27 cellular contexts compared by ENCODE assay signal in the genomic region with DNA sequence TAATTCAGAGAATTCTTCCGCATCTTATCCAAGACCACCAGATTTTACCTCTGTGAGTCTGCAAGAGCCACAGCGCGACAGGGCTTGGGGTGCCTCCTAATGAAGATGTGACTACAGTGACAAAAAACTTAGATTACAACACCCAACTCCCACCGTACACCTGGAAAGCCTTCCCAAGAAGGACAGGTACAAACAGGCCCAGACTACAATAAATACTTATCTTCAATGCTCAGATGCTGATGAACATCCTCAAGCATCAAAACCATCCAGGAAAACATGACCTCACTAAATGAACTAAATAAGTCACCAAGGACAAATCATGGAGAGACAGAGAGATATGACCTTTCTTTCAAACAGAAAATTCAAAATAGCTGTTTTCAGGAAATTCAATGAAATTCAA. TPM values are rescaled to one million over a fixed set of nuclear protein-coding genes. Genes with fewer than 3 reads are reported as not detected.
DNase-seq lines count a peak whose midpoint lies in the region; ATAC-seq and TF ChIP-seq lines count a peak whose summit lies in the region.
"Had no signal": no experiment of that assay in that cellular context is flagged by ENCODE, and none has a peak within 500 bp of the region (broad histone marks: within the 10 kb centered on the region; RNA-seq: fewer than 3 reads in every experiment).

No MANE protein-coding gene starts in this region.

- no peaks in the 10 kb centered on the region for H3K36me3 ChIP-seq in IMR-90 (ENCODE audit: control insufficient read depth, insufficient read depth, low read length)
- H3K36me3 ChIP-seq in hepatocyte (replicated peaks; ENCODE audit: insufficient read depth, low read depth), result no peaks in the 10 kb centered on the region
- H3K36me3 ChIP-seq in gastrocnemius medialis, result no peaks in the 10 kb centered on the region
- H3K36me3 ChIP-seq: MG63 had no signal

- TF ChIP-seq POLR2A in IMR-90 (IDR thresholded peaks at IDR 0.05; ENCODE audit: low read depth, low read length) (no peak), gastrocnemius medialis (IDR thresholded peaks at IDR 0.05) (no peak)

- ATAC-seq in IMR-90 (ENCODE audit: low read depth) (no peak), gastrocnemius medialis (no peak), left colon (no peak), GM18867 (IDR thresholded peaks at IDR 0.05; ENCODE audit: unreplicated experiment) (no peak)
- ATAC-seq: GM12878 had no signal

- peak overlapping the region; percentile 95 for H4K91ac ChIP-seq in IMR-90 (ENCODE audit: insufficient read depth, low read depth, low read length)

- H3K4ac ChIP-seq in IMR-90 (ENCODE audit: low read depth, low read length), result peak overlapping the region; percentile 96; the same call in 1 of the 2 replicates

- no peaks in the 10 kb centered on the region for H3K79me2 ChIP-seq in hepatocyte

- H2BK5ac ChIP-seq in IMR-90 (ENCODE audit: low read depth, low read length, poor library complexity, severe bottlenecking), result no peak overlapping the region

- peaks cover 15% of the 10 kb centered on the region for H3K9me1 ChIP-seq in IMR-90 (ENCODE audit: insufficient read depth, low read length)

- BruUV-seq in IMR-90 (replicated peaks; lab: Mats Ljungman, UMichigan), result no TSS peak

- DNase-seq in IMR-90 (no peak), hepatocyte (ENCODE audit: low spot score) (no peak), gastrocnemius medialis (no peak), left colon (no peak)
- no peak for DNase-seq in stimulated activated CD4-positive, alpha-beta T cell treated with anti-CD3 and anti-CD28 coated beads, Interleukin-4, amount 100 ng/mL, for 4 hours
- DNase-seq: C1 segment of cervical spinal cord; CD4-positive, alpha-beta memory T cell; COR-L47; DMS79; EL; GDM1; H9; MG63; NCI-H1105 treated with DMSO at 0.1 percent for 48 hours; NCI-H146; NCI-H1930; NCI-H446; NCI-H526; NCI-H82; NK-92 treated with Interleukin-12 subunit alpha and Interleukin-12 subunit beta, amount 100 ng/mL, for 24 hours; PC-3; Right ventricle myocardium superior had no signal

- 100% methylated on average over 2 of the region's 4 CpGs; no CpG with 5 or more reads in 1 of the 2 experiments for WGBS in IMR-90 (ENCODE audit: extremely low coverage in 2 of 2, insufficient read length in 1 of 2), 2 experiments
- 93% methylated on average over 4 of the region's 4 CpGs for whole genome bisulfite sequencing in hepatocyte (ENCODE audit: low lambda C conversion rate, missing lambda C conversion rate)

- H3K27ac Mint-ChIP-seq in dendritic cell treated with granulocyte-macrophage colony-stimulating factor and Interleukin-4, amounts not matched to agents 40 ng/mL and 50 ng/mL, for 4 days, result peak overlapping the region; percentile 93
- H3K27ac Mint-ChIP-seq: CD4-positive, alpha-beta memory T cell had no signal

- TF ChIP-seq CTCF in IMR-90 (conservative IDR thresholded peaks at IDR 0.05; ENCODE audit: low read depth, low read length) (no peak), hepatocyte (IDR thresholded peaks at IDR 0.05; ENCODE audit: poor library complexity) (no peak), gastrocnemius medialis (IDR thresholded peaks at IDR 0.05 in 4 of 5, conservative IDR thresholded peaks at IDR 0.05 in 1 of 5) (no peak)

- no peaks in the 10 kb centered on the region for H3K9me3 ChIP-seq in IMR-90 (ENCODE audit: control insufficient read depth, insufficient read depth, low read length)
- H3K9me3 ChIP-seq in hepatocyte (ENCODE audit: low read depth), result no peaks in the 10 kb centered on the region
- no peaks in the 10 kb centered on the region for H3K9me3 ChIP-seq in gastrocnemius medialis

- H2AFZ ChIP-seq in IMR-90 (replicated peaks; ENCODE audit: low read length, poor library complexity), result no peak overlapping the region
- H2AFZ ChIP-seq in hepatocyte, result no peak overlapping the region

- no peak overlapping the region for H2AK9ac ChIP-seq in IMR-90 (replicated peaks; ENCODE audit: low read depth, low read length, poor library complexity)

- dilution Hi-C loops in IMR-90 (cut with HindIII; ENCODE audit: low sequenced_read_pairs, unreplicated experiment), result no loop called here

- H3K79me1 ChIP-seq in IMR-90 (ENCODE audit: low read depth in 1 of 2, low read length in 2 of 2), result no peaks in the 10 kb centered on the region

- H3K56ac ChIP-seq in IMR-90 (ENCODE audit: extremely low read depth, insufficient read depth, low read length), result no peak overlapping the region

- H3K9me2 ChIP-seq in hepatocyte (replicated peaks; ENCODE audit: insufficient read depth), result no peaks in the 10 kb centered on the region

- no peak overlapping the region; the same call in 1 of the 2 replicates for H3K14ac ChIP-seq in IMR-90 (replicated peaks; ENCODE audit: low read depth, low read length)

- no peaks in the 10 kb centered on the region for H3K9me3 Mint-ChIP-seq in dendritic cell treated with granulocyte-macrophage colony-stimulating factor and Interleukin-4, amounts not matched to agents 40 ng/mL and 50 ng/mL, for 4 days

- H3K36me3 Mint-ChIP-seq in dendritic cell treated with granulocyte-macrophage colony-stimulating factor and Interleukin-4, amounts not matched to agents 40 ng/mL and 50 ng/mL, for 4 days (ENCODE audit: low read depth), result no peaks in the 10 kb centered on the region

- POLR2A ChIA-PET in IMR-90 (lab: Charles Lee; ENCODE audit: unreplicated experiment), result no interaction called here

- no peaks in the 10 kb centered on the region for H3K27me3 Mint-ChIP-seq in dendritic cell treated with granulocyte-macrophage colony-stimulating factor and Interleukin-4, amounts not matched to agents 40 ng/mL and 50 ng/mL, for 4 days

- no peak for TF ChIP-seq RAD21 in IMR-90 (IDR thresholded peaks at IDR 0.05; ENCODE audit: low read length)

- in situ Hi-C loops in IMR-90 (cut with MboI; ENCODE audit: low sequenced_read_pairs) (no loop called here), gastrocnemius medialis (cut with MboI; ENCODE audit: low sequenced_read_pairs in 4 of 4) (no loop called here)

- intact Hi-C loops in IMR-90 (cut with micrococcal nuclease) (no loop called here), gastrocnemius medialis (cut with DNase I; ENCODE audit: low total_unique reads) (no loop called here), left colon (cut with DNase I, micrococcal nuclease) (no loop called here)
- intact Hi-C loops in dendritic cell treated with granulocyte-macrophage colony-stimulating factor and Interleukin-4, amounts not matched to agents 40 ng/mL and 50 ng/mL, for 4 days (cut with micrococcal nuclease), result loop anchor here (5.0 kb wide), 1 partner anchor 77 kb away; no protein-coding TSS in a partner anchor

- H4K8ac ChIP-seq in IMR-90 (ENCODE audit: low read depth in 2 of 2, low read length in 2 of 2), result peak overlapping the region in 1 of 2 experiments; percentile 43; a peak in 1 of 4 replicates

- H4K5ac ChIP-seq in IMR-90 (ENCODE audit: low read depth, low read length), result no peak overlapping the region

- no peak overlapping the region for H3K9ac ChIP-seq in IMR-90 (ENCODE audit: low read depth, low read length)

- no peak overlapping the region for H3K4me3 ChIP-seq in IMR-90 (ENCODE audit: insufficient read depth, low read depth, low read length)
- no peak overlapping the region for H3K4me3 ChIP-seq in hepatocyte
- no peak overlapping the region for H3K4me3 ChIP-seq in gastrocnemius medialis
- H3K4me3 ChIP-seq: GM12878, K562, MG63 had no signal

- H2BK20ac ChIP-seq in IMR-90 (ENCODE audit: low read depth, low read length), result peak overlapping the region; percentile 99

- H3K4me1 Mint-ChIP-seq in dendritic cell treated with granulocyte-macrophage colony-stimulating factor and Interleukin-4, amounts not matched to agents 40 ng/mL and 50 ng/mL, for 4 days (ENCODE audit: low read depth), result peaks cover 25% of the 10 kb centered on the region

- H3K27me3 ChIP-seq in IMR-90 (ENCODE audit: control insufficient read depth, insufficient read depth, low read length), result no peaks in the 10 kb centered on the region
- no peaks in the 10 kb centered on the region for H3K27me3 ChIP-seq in hepatocyte
- no peaks in the 10 kb centered on the region for H3K27me3 ChIP-seq in gastrocnemius medialis
- H3K27me3 ChIP-seq: MG63 had no signal

- H3K18ac ChIP-seq in IMR-90 (ENCODE audit: low read depth, low read length), result no peak overlapping the region

- CTCF ChIA-PET in IMR-90 (lab: Yijun Ruan, JAX), result no interaction called here

- peak overlapping the region; percentile 97; the same call in 2 of the 3 replicates for H2BK15ac ChIP-seq in IMR-90 (ENCODE audit: low read depth, low read length)

- H4K20me1 ChIP-seq in IMR-90 (ENCODE audit: insufficient read depth, low read length) (no peaks in the 10 kb centered on the region), hepatocyte (ENCODE audit: insufficient read depth, poor library complexity, severe bottlenecking) (no peaks in the 10 kb centered on the region)

- no peak overlapping the region for H3K23ac ChIP-seq in IMR-90 (ENCODE audit: low read depth, low read length)

- H3K27ac ChIP-seq in IMR-90 (ENCODE audit: insufficient read depth, low read length), result no peak overlapping the region
- H3K27ac ChIP-seq in hepatocyte, result peak overlapping the region; percentile 47
- no peak overlapping the region for H3K27ac ChIP-seq in gastrocnemius medialis

- peak overlapping the region; percentile 98; the same call in 1 of the 2 replicates for H2BK120ac ChIP-seq in IMR-90 (ENCODE audit: low read depth, low read length)

- H3K4me2 ChIP-seq in IMR-90 (ENCODE audit: low read depth, low read length) (no peak overlapping the region), hepatocyte (no peak overlapping the region)

- peak overlapping the region; percentile 39; the same call in 1 of the 2 replicates for H2AK5ac ChIP-seq in IMR-90 (ENCODE audit: low read depth, low read length)

- H3K4me3 Mint-ChIP-seq in dendritic cell treated with granulocyte-macrophage colony-stimulating factor and Interleukin-4, amounts not matched to agents 40 ng/mL and 50 ng/mL, for 4 days, result no peak overlapping the region
- H3K4me3 Mint-ChIP-seq: CD4-positive, alpha-beta memory T cell; H9 had no signal

- peaks cover 11% of the 10 kb centered on the region for H3K4me1 ChIP-seq in IMR-90 (ENCODE audit: control insufficient read depth, insufficient read depth, low read length)
- H3K4me1 ChIP-seq in hepatocyte (ENCODE audit: insufficient read depth), result peaks cover 13% of the 10 kb centered on the region
- H3K4me1 ChIP-seq in gastrocnemius medialis, result no peaks in the 10 kb centered on the region

TF ChIP-seq in IMR-90, 13 proteins besides CTCF, POLR2A, EP300 and RAD21 (continues in another document):
- no peak for TF ChIP-seq BHLHE40 (IDR thresholded peaks at IDR 0.05; ENCODE audit: low read depth, low read length)

RNA-seq across cellular contexts. Expression of a gene that starts 20.8 kb away (rescaled TPM):
- total RNA-seq in IMR-90 (2012; rRNA removed) (1.1 and 1.4 TPM in 2 replicates), hepatocyte (10.0 and 11.6 TPM in 2 replicates), gastrocnemius medialis (under 1 TPM in 3 of 4 donors, not detected in 1; 0.22 to 0.75 (median 0.23) TPM), left colon (10 to 100 TPM; 32.5 to 36.2 TPM)
- polyA plus RNA-seq in IMR-90 (2012; rRNA removed) (0.27 and 0.50 TPM in 2 replicates), hepatocyte (3.7 and 3.9 TPM in 2 replicates)
- 0.14 and 0.22 TPM in 2 replicates for polyA plus RNA-seq in IMR-90 (2012; cell fraction: cytosol; rRNA removed)
- polyA plus RNA-seq in IMR-90 (2012; cell fraction: nucleus; rRNA removed; ENCODE audit: low replicate concordance), result 0.15 and 0.34 TPM in 2 replicates
- total RNA-seq: A673, PC-3 had no signal
